26 cellular contexts compared by ENCODE assay signal in genomic region chr13:25200783-25201182, GRCh38. TPM values are rescaled to one million over a fixed set of nuclear protein-coding genes. Genes with fewer than 3 reads are reported as not detected.
"Had no signal": no experiment of that assay in that cellular context is flagged by ENCODE, and none has a peak within 500 bp of the region (broad histone marks: within the 10 kb centered on the region; RNA-seq: fewer than 3 reads in every experiment).

No MANE protein-coding gene starts in this region.

- H3K4me1 ChIP-seq: adrenal gland, body of pancreas had no signal

- H3K4me3 ChIP-seq: adrenal gland, body of pancreas, MG63 had no signal

- H3K4me1 Mint-ChIP-seq: activated CD8-positive, alpha-beta memory T cell treated with anti-CD3 and anti-CD28 coated beads, Interleukin-2, amount 10 ng/mL, durations not matched to agents 7 days and 5 days; activated naive CD4-positive, alpha-beta T cell treated with anti-CD3 and anti-CD28 coated beads, Interleukin-2, amount 10 ng/mL, durations not matched to agents 7 days and 5 days; activated naive CD8-positive, alpha-beta T cell treated with anti-CD3 and anti-CD28 coated beads, Interleukin-2, amount 10 ng/mL, durations not matched to agents 7 days and 5 days; central memory CD8-positive, alpha-beta T cell had no signal

- H3K4me3 Mint-ChIP-seq: activated CD8-positive, alpha-beta memory T cell treated with anti-CD3 and anti-CD28 coated beads, Interleukin-2, amount 10 ng/mL, durations not matched to agents 7 days and 5 days; activated naive CD4-positive, alpha-beta T cell treated with anti-CD3 and anti-CD28 coated beads, Interleukin-2, amount 10 ng/mL, durations not matched to agents 7 days and 5 days; activated naive CD8-positive, alpha-beta T cell treated with anti-CD3 and anti-CD28 coated beads, Interleukin-2, amount 10 ng/mL, durations not matched to agents 7 days and 5 days; activated T-cell treated with anti-CD3 and anti-CD28 coated beads, Interleukin-2, amount 50 U/mL, for 24 hours; central memory CD8-positive, alpha-beta T cell; IgD-negative memory B cell had no signal

- H3K9ac ChIP-seq: KMS-11 had no signal

- DNase-seq: activated CD4-positive, alpha-beta T cell treated with anti-CD3 and anti-CD28 coated beads for 48 hours; activated CD4-positive, alpha-beta T cell treated with anti-CD3 and anti-CD28 coated beads, Interleukin-2, amount 50 U/mL, for 48 hours; activated CD8-positive, alpha-beta memory T cell treated with anti-CD3 and anti-CD28 coated beads, Interleukin-2, amount 10 ng/mL, durations not matched to agents 7 days and 5 days; activated effector memory CD4-positive, alpha-beta T cell treated with anti-CD3 and anti-CD28 coated beads, Interleukin-2, amount 50 U/mL, for 16 hours; activated naive CD4-positive, alpha-beta T cell treated with anti-CD3 and anti-CD28 coated beads, Interleukin-2, amount 10 ng/mL, durations not matched to agents 7 days and 5 days; activated naive CD8-positive, alpha-beta T cell treated with anti-CD3 and anti-CD28 coated beads, Interleukin-2, amount 10 ng/mL, durations not matched to agents 7 days and 5 days; activated T-cell treated with anti-CD3 and anti-CD28 coated beads, Interleukin-2, amount 50 U/mL, for 24 hours; adrenal gland; aorta; body of pancreas; MG63; MV-4-11; NCI-H1105; NCI-H1436; NCI-H1694 treated with DMSO at 0.1 percent for 48 hours; NCI-H2029 treated with DMSO at 0.1 percent for 48 hours; NCI-H510A treated with DMSO at 0.1 percent for 48 hours; NCI-H69; PC-3; SIG-M5; T-helper 2 cell; T1000 had no signal

- H3K36me3 ChIP-seq: adrenal gland, MG63 had no signal

- H3K9me3 Mint-ChIP-seq: activated naive CD4-positive, alpha-beta T cell treated with anti-CD3 and anti-CD28 coated beads, Interleukin-2, amount 10 ng/mL, durations not matched to agents 7 days and 5 days; activated naive CD8-positive, alpha-beta T cell treated with anti-CD3 and anti-CD28 coated beads, Interleukin-2, amount 10 ng/mL, durations not matched to agents 7 days and 5 days; activated T-cell treated with anti-CD3 and anti-CD28 coated beads, Interleukin-2, amount 50 U/mL, for 24 hours; central memory CD8-positive, alpha-beta T cell; IgD-negative memory B cell had no signal

- H3K4me2 ChIP-seq: KMS-11 had no signal

- H3K9me3 ChIP-seq: adrenal gland, body of pancreas, MG63 had no signal

- H3K27ac Mint-ChIP-seq: activated CD8-positive, alpha-beta memory T cell treated with anti-CD3 and anti-CD28 coated beads, Interleukin-2, amount 10 ng/mL, durations not matched to agents 7 days and 5 days; activated naive CD4-positive, alpha-beta T cell treated with anti-CD3 and anti-CD28 coated beads, Interleukin-2, amount 10 ng/mL, durations not matched to agents 7 days and 5 days; activated naive CD8-positive, alpha-beta T cell treated with anti-CD3 and anti-CD28 coated beads, Interleukin-2, amount 10 ng/mL, durations not matched to agents 7 days and 5 days; activated T-cell treated with anti-CD3 and anti-CD28 coated beads, Interleukin-2, amount 50 U/mL, for 24 hours; IgD-negative memory B cell had no signal

- H3K36me3 Mint-ChIP-seq: activated CD8-positive, alpha-beta memory T cell treated with anti-CD3 and anti-CD28 coated beads, Interleukin-2, amount 10 ng/mL, durations not matched to agents 7 days and 5 days; activated naive CD4-positive, alpha-beta T cell treated with anti-CD3 and anti-CD28 coated beads, Interleukin-2, amount 10 ng/mL, durations not matched to agents 7 days and 5 days; activated naive CD8-positive, alpha-beta T cell treated with anti-CD3 and anti-CD28 coated beads, Interleukin-2, amount 10 ng/mL, durations not matched to agents 7 days and 5 days; IgD-negative memory B cell had no signal

- H3K27me3 ChIP-seq: adrenal gland, body of pancreas had no signal

- FAIRE-seq: TTC549 had no signal

- H3K27ac ChIP-seq: adrenal gland, body of pancreas, KMS-11 had no signal

RNA-seq across cellular contexts. Expression of gene AMER2, which starts 28.7 kb away (rescaled TPM):
- total RNA-seq: activated CD8-positive, alpha-beta memory T cell treated with anti-CD3 and anti-CD28 coated beads, Interleukin-2, amount 10 ng/mL, durations not matched to agents 7 days and 5 days; activated naive CD8-positive, alpha-beta T cell treated with anti-CD3 and anti-CD28 coated beads, Interleukin-2, amount 10 ng/mL, durations not matched to agents 7 days and 5 days; aorta; body of pancreas; PC-3 had no signal
